ENCODE assay signal across 9 cellular contexts in genomic region chr20:32737371-32738223, GRCh38. TPM values are rescaled to one million over a fixed set of nuclear protein-coding genes. Genes with fewer than 3 reads are reported as not detected.
DNase-seq lines count a peak whose midpoint lies in the region; ATAC-seq and TF ChIP-seq lines count a peak whose summit lies in the region.
"Had no signal": no experiment of that assay in that cellular context is flagged by ENCODE, and none has a peak within 500 bp of the region (broad histone marks: within the 10 kb centered on the region; RNA-seq: fewer than 3 reads in every experiment).

No MANE protein-coding gene starts in this region.

- TF ChIP-seq CTCF in PC-3 (conservative IDR thresholded peaks at IDR 0.05; ENCODE audit: low read depth, low read length), result no peak
- no peak for TF ChIP-seq CTCF in lower lobe of right lung (IDR thresholded peaks at IDR 0.05)

- H3K9me3 ChIP-seq in PC-3 (ENCODE audit: low read length), result no peaks in the 10 kb centered on the region
- H3K9me3 ChIP-seq in lower lobe of right lung, result no peaks in the 10 kb centered on the region

- DNase-seq in AG08396 (ENCODE audit: low spot score), result peak; percentile 56
- DNase-seq in PC-3, result peak; percentile 26
- DNase-seq in lower lobe of right lung, result no peak
- no peak for DNase-seq in NCI-H526 (lab: John Stamatoyannopoulos, UW)
- DNase-seq: NCI-H1105 had no signal

- no peak overlapping the region for H3K4me3 ChIP-seq in PC-3 (ENCODE audit: low read length)
- H3K4me3 ChIP-seq in lower lobe of right lung, result no peak overlapping the region

- no peak overlapping the region for H3K9ac ChIP-seq in PC-3 (ENCODE audit: low read length)

- CTCF ChIA-PET in PC-3 (lab: Charles Lee), result interaction anchor here (0.6 to 0.7 kb wide), 4 partner anchors 19 to 213 kb away, joined by 3 to 9 read pairs (median 4); no protein-coding TSS in a partner anchor

- H3K36me3 Mint-ChIP-seq in activated naive CD8-positive, alpha-beta T cell, result peaks cover 4% of the 10 kb centered on the region

- peaks cover 49% of the 10 kb centered on the region for H3K4me1 Mint-ChIP-seq in activated naive CD8-positive, alpha-beta T cell (ENCODE audit: low read depth)

- H3K4me3 Mint-ChIP-seq in activated naive CD8-positive, alpha-beta T cell, result peak overlapping the region; percentile 59

- BruUV-seq in PC-3 (replicated peaks; lab: Mats Ljungman, UMichigan), result no TSS peak

- peak overlapping the region; percentile 2; the same call in 1 of the 2 replicates for H3K27ac ChIP-seq in PC-3 (ENCODE audit: low read length)
- H3K27ac ChIP-seq in lower lobe of right lung, result peak overlapping the region; percentile 64

- ATAC-seq in PC-3 (peak; percentile 51), lower lobe of right lung (peak; percentile 34 to 51), HG02759 (IDR thresholded peaks at IDR 0.05; ENCODE audit: unreplicated experiment) (no peak), esophagus mucosa (no peak), HG02884 (IDR thresholded peaks at IDR 0.05; ENCODE audit: unreplicated experiment) (no peak)

- no peak overlapping the region for H2AFZ ChIP-seq in PC-3 (ENCODE audit: low read length)

- H3K4me2 ChIP-seq in PC-3 (ENCODE audit: low read length), result no peak overlapping the region

- no peaks in the 10 kb centered on the region for H3K27me3 Mint-ChIP-seq in activated naive CD8-positive, alpha-beta T cell

- peak overlapping the region; percentile 82 for H3K27ac Mint-ChIP-seq in activated naive CD8-positive, alpha-beta T cell

- no peaks in the 10 kb centered on the region for H3K9me3 Mint-ChIP-seq in activated naive CD8-positive, alpha-beta T cell (ENCODE audit: low read depth)

- intact Hi-C loops in PC-3 (cut with micrococcal nuclease) (no loop called here), lower lobe of right lung (cut with DNase I) (no loop called here)

- H3K4me1 ChIP-seq in PC-3 (ENCODE audit: insufficient read depth, low read length) (peaks cover 5% of the 10 kb centered on the region), lower lobe of right lung (peaks cover 8% of the 10 kb centered on the region)

- POLR2A ChIA-PET in PC-3 (lab: Charles Lee; ENCODE audit: unreplicated experiment), result interaction anchor here (0.6 kb wide), 2 partner anchors 21 to 194 kb away, joined by 3 to 5 read pairs; no protein-coding TSS in a partner anchor

- no peaks in the 10 kb centered on the region for H4K20me1 ChIP-seq in PC-3 (ENCODE audit: low read length)

- no peaks in the 10 kb centered on the region for H3F3A ChIP-seq in PC-3 (ENCODE audit: low read length, unreplicated experiment)

- H3K27me3 ChIP-seq in PC-3 (ENCODE audit: low read length), result no peaks in the 10 kb centered on the region
- no peaks in the 10 kb centered on the region for H3K27me3 ChIP-seq in lower lobe of right lung (ENCODE audit: low read depth)

- no peaks in the 10 kb centered on the region for H3K36me3 ChIP-seq in PC-3 (ENCODE audit: low read depth, low read length)
- no peaks in the 10 kb centered on the region for H3K36me3 ChIP-seq in lower lobe of right lung

- peaks cover 6% of the 10 kb centered on the region for H3K79me2 ChIP-seq in PC-3 (ENCODE audit: low read length)

- no peaks in the 10 kb centered on the region for H3K9me2 ChIP-seq in PC-3 (replicated peaks; ENCODE audit: low read length)

RNA-seq across cellular contexts. Expression of gene COMMD7, which starts 5.7 kb away (rescaled TPM):
- total RNA-seq in PC-3 (2014; rRNA removed) (32.5 and 33.5 TPM in 2 replicates), lower lobe of right lung (39.8 TPM), esophagus mucosa (16.1 TPM)

RNA-seq across cellular contexts. Expression of gene DNMT3B, which starts 24.6 kb away (rescaled TPM):
- 7.3 and 9.3 TPM in 2 replicates for total RNA-seq in PC-3 (2014; rRNA removed)
- total RNA-seq in lower lobe of right lung, result 1.1 TPM
- 0.84 TPM for total RNA-seq in esophagus mucosa

Comparison
In these comparisons a context has a peak if more than half of its experiments do, and no peak if none do; other contexts are left out.
1. DNase-seq: peak in AG08396 (single experiment) and PC-3 (single experiment); none in lower lobe of right lung (single experiment) and NCI-H526 (0 of 2).
2. ATAC-seq: peak in PC-3 (single experiment) and lower lobe of right lung (2 of 2); none in HG02759 (single experiment), esophagus mucosa (single experiment) and HG02884 (single experiment).